Comparison of ENCODE assay signal across 1 cellular context in the genomic region with DNA sequence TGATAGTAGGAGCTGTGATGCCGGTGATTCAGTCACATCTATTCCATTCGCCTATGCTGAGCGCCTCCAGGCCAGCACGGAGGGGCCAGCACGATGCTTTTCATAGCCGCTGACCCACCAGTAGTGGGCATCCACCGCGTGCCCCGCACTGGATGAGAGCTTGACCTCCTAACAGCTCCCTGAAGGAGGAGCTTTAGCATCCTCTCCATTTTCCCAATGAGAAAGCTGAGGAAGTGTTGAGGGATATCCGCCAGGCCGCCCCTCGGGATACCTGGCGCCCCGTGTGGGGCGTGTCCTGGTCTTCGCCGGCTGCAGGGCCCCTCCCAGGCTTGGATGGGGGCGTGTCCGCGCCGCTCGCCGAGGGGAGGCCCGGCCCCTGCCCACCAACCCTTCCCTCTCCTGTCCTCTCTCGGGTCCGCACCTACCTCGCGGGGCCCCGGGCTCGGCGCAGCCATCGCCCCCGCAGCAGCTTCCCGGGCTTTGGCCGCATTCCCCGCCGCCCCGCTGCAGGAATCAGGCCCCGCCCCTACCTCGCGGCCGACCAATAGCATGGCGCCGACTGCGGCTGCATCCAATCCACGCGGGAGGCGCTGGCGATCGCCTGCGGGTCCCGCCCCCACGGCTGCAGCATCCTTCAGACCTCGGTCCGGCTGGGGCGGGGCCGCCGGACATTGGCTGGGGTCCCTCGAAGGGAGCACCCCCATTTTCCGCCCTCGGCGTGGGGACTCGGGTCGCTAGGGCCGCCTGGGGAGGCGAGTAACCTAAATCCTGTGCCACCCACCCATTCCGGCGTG.
TF ChIP-seq lines count a peak whose summit lies in the region.

A gene with protein sequence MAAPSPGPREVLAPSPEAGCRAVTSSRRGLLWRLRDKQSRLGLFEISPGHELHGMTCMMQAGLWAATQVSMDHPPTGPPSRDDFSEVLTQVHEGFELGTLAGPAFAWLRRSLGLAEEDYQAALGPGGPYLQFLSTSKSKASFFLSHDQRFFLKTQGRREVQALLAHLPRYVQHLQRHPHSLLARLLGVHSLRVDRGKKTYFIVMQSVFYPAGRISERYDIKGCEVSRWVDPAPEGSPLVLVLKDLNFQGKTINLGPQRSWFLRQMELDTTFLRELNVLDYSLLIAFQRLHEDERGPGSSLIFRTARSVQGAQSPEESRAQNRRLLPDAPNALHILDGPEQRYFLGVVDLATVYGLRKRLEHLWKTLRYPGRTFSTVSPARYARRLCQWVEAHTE (minus strand): TSS at position 480 of the 794 bp plus-strand sequence. CDS start 25 bp downstream, at position 455.

TF ChIP-seq in GM12878, 131 proteins besides CTCF, POLR2A, EP300 and RAD21:
- TF ChIP-seq EZH2 (IDR thresholded peaks at IDR 0.05; ENCODE audit: borderline replicate concordance, control insufficient read depth, low read depth, low read length) (no peak), CHD4 (IDR thresholded peaks at IDR 0.05) (no peak), RB1 (IDR thresholded peaks at IDR 0.05; ENCODE audit: borderline replicate concordance) (peak; percentile 59; the same call in 1 of the 2 replicates), MTA3 (IDR thresholded peaks at IDR 0.05; ENCODE audit: borderline replicate concordance, low read length) (0 out of 2 replicates have a peak, but pooled peaks have one; percentile 37), FOS (IDR thresholded peaks at IDR 0.05; ENCODE audit: borderline replicate concordance, extremely low read depth, insufficient read length) (peak; percentile 47), PAX5 (IDR thresholded peaks at IDR 0.05; ENCODE audit: borderline replicate concordance, low read depth, low read length) (no peak), MTA2 (IDR thresholded peaks at IDR 0.05; ENCODE audit: low read depth) (no peak), POLR2AphosphoS2 (IDR thresholded peaks at IDR 0.05; ENCODE audit: low read depth, low read length) (peak; percentile 49; the same call in 1 of the 2 replicates), ZNF622 (IDR thresholded peaks at IDR 0.05) (no peak), BACH1 (IDR thresholded peaks at IDR 0.05; ENCODE audit: borderline replicate concordance) (peak; percentile 51; the same call in 1 of the 2 replicates), EGR1 (IDR thresholded peaks at IDR 0.05; ENCODE audit: borderline replicate concordance in 1 of 2, low read depth in 2 of 2, low read length in 2 of 2) (0 out of 3 replicates have a peak, but pooled peaks of 1 of the 2 experiments have one; percentile 5), GATAD2B (conservative IDR thresholded peaks at IDR 0.05; ENCODE audit: low read depth) (0 out of 2 replicates have a peak, but pooled peaks have one; percentile 27), LARP7 (IDR thresholded peaks at IDR 0.05) (peak; percentile 69; the same call in 1 of the 2 replicates), BHLHE40 (IDR thresholded peaks at IDR 0.05; ENCODE audit: borderline replicate concordance in 1 of 2, low read depth in 2 of 2, low read length in 1 of 2) (no peak), CHD2 (IDR thresholded peaks at IDR 0.05; ENCODE audit: borderline replicate concordance, low read depth, low read length) (peak; percentile 77; the same call in 1 of the 2 replicates), IKZF1 (conservative IDR thresholded peaks at IDR 0.05) (peak; percentile 17; the same call in 1 of the 2 replicates), SP1 (IDR thresholded peaks at IDR 0.05; ENCODE audit: low read depth, low read length) (peak; percentile 91), ASH2L (IDR thresholded peaks at IDR 0.05; ENCODE audit: borderline replicate concordance, low read depth) (no peak), JUND (IDR thresholded peaks at IDR 0.05; ENCODE audit: low read depth, low read length) (no peak), CREB1 (IDR thresholded peaks at IDR 0.05; ENCODE audit: low read depth) (0 out of 2 replicates have a peak, but pooled peaks have one; percentile 11), CEBPB (IDR thresholded peaks at IDR 0.05; ENCODE audit: borderline replicate concordance in 1 of 2, low read depth in 2 of 2, low read length in 2 of 2) (no peak), RFX5 (IDR thresholded peaks at IDR 0.05; ENCODE audit: low read depth, low read length) (0 out of 2 replicates have a peak, but pooled peaks have one; percentile 56), NBN (IDR thresholded peaks at IDR 0.05) (no peak), TAF1 (IDR thresholded peaks at IDR 0.05; ENCODE audit: borderline replicate concordance, low read depth, low read length) (no peak)
- TF ChIP-seq, protein P1, sequence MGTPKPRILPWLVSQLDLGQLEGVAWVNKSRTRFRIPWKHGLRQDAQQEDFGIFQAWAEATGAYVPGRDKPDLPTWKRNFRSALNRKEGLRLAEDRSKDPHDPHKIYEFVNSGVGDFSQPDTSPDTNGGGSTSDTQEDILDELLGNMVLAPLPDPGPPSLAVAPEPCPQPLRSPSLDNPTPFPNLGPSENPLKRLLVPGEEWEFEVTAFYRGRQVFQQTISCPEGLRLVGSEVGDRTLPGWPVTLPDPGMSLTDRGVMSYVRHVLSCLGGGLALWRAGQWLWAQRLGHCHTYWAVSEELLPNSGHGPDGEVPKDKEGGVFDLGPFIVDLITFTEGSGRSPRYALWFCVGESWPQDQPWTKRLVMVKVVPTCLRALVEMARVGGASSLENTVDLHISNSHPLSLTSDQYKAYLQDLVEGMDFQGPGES (IDR thresholded peaks at IDR 0.05): peak; percentile 56; the same call in 1 of the 2 replicates
- TF ChIP-seq, protein P2, sequence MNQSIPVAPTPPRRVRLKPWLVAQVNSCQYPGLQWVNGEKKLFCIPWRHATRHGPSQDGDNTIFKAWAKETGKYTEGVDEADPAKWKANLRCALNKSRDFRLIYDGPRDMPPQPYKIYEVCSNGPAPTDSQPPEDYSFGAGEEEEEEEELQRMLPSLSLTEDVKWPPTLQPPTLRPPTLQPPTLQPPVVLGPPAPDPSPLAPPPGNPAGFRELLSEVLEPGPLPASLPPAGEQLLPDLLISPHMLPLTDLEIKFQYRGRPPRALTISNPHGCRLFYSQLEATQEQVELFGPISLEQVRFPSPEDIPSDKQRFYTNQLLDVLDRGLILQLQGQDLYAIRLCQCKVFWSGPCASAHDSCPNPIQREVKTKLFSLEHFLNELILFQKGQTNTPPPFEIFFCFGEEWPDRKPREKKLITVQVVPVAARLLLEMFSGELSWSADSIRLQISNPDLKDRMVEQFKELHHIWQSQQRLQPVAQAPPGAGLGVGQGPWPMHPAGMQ (IDR thresholded peaks at IDR 0.05; ENCODE audit: borderline replicate concordance): no peak
- TF ChIP-seq, protein P3, sequence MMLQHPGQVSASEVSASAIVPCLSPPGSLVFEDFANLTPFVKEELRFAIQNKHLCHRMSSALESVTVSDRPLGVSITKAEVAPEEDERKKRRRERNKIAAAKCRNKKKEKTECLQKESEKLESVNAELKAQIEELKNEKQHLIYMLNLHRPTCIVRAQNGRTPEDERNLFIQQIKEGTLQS (IDR thresholded peaks at IDR 0.05; ENCODE audit: borderline replicate concordance, extremely low read depth, low read depth, low read length): no peak
- TF ChIP-seq, protein P4, sequence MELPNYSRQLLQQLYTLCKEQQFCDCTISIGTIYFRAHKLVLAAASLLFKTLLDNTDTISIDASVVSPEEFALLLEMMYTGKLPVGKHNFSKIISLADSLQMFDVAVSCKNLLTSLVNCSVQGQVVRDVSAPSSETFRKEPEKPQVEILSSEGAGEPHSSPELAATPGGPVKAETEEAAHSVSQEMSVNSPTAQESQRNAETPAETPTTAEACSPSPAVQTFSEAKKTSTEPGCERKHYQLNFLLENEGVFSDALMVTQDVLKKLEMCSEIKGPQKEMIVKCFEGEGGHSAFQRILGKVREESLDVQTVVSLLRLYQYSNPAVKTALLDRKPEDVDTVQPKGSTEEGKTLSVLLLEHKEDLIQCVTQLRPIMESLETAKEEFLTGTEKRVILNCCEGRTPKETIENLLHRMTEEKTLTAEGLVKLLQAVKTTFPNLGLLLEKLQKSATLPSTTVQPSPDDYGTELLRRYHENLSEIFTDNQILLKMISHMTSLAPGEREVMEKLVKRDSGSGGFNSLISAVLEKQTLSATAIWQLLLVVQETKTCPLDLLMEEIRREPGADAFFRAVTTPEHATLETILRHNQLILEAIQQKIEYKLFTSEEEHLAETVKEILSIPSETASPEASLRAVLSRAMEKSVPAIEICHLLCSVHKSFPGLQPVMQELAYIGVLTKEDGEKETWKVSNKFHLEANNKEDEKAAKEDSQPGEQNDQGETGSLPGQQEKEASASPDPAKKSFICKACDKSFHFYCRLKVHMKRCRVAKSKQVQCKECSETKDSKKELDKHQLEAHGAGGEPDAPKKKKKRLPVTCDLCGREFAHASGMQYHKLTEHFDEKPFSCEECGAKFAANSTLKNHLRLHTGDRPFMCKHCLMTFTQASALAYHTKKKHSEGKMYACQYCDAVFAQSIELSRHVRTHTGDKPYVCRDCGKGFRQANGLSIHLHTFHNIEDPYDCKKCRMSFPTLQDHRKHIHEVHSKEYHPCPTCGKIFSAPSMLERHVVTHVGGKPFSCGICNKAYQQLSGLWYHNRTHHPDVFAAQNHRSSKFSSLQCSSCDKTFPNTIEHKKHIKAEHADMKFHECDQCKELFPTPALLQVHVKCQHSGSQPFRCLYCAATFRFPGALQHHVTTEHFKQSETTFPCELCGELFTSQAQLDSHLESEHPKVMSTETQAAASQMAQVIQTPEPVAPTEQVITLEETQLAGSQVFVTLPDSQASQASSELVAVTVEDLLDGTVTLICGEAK (IDR thresholded peaks at IDR 0.05; ENCODE audit: borderline replicate concordance): no peak
- TF ChIP-seq, protein P5, sequence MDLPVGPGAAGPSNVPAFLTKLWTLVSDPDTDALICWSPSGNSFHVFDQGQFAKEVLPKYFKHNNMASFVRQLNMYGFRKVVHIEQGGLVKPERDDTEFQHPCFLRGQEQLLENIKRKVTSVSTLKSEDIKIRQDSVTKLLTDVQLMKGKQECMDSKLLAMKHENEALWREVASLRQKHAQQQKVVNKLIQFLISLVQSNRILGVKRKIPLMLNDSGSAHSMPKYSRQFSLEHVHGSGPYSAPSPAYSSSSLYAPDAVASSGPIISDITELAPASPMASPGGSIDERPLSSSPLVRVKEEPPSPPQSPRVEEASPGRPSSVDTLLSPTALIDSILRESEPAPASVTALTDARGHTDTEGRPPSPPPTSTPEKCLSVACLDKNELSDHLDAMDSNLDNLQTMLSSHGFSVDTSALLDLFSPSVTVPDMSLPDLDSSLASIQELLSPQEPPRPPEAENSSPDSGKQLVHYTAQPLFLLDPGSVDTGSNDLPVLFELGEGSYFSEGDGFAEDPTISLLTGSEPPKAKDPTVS (IDR thresholded peaks at IDR 0.05; ENCODE audit: low read depth, low read length): no peak
- TF ChIP-seq, protein P6, sequence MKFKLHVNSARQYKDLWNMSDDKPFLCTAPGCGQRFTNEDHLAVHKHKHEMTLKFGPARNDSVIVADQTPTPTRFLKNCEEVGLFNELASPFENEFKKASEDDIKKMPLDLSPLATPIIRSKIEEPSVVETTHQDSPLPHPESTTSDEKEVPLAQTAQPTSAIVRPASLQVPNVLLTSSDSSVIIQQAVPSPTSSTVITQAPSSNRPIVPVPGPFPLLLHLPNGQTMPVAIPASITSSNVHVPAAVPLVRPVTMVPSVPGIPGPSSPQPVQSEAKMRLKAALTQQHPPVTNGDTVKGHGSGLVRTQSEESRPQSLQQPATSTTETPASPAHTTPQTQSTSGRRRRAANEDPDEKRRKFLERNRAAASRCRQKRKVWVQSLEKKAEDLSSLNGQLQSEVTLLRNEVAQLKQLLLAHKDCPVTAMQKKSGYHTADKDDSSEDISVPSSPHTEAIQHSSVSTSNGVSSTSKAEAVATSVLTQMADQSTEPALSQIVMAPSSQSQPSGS (IDR thresholded peaks at IDR 0.05; ENCODE audit: low read length): no peak
- TF ChIP-seq, protein P7, sequence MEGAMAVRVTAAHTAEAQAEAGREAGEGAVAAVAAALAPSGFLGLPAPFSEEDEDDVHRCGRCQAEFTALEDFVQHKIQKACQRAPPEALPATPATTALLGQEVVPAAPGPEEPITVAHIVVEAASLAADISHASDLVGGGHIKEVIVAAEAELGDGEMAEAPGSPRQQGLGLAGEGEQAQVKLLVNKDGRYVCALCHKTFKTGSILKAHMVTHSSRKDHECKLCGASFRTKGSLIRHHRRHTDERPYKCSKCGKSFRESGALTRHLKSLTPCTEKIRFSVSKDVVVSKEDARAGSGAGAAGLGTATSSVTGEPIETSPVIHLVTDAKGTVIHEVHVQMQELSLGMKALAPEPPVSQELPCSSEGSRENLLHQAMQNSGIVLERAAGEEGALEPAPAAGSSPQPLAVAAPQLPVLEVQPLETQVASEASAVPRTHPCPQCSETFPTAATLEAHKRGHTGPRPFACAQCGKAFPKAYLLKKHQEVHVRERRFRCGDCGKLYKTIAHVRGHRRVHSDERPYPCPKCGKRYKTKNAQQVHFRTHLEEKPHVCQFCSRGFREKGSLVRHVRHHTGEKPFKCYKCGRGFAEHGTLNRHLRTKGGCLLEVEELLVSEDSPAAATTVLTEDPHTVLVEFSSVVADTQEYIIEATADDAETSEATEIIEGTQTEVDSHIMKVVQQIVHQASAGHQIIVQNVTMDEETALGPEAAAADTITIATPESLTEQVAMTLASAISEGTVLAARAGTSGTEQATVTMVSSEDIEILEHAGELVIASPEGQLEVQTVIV (IDR thresholded peaks at IDR 0.05; ENCODE audit: borderline replicate concordance, partially characterized antibody): no peak
